Comparison of ENCODE assay signal across 16 cellular contexts in genomic region chr17:41232399-41233105, GRCh38. TPM values are rescaled to one million over a fixed set of nuclear protein-coding genes. Genes with fewer than 3 reads are reported as not detected.
DNase-seq lines count a peak whose midpoint lies in the region; ATAC-seq, FAIRE-seq and TF ChIP-seq lines count a peak whose summit lies in the region.
"Not testable (repeated sequence)": the region's sequence is repeated elsewhere in the genome, so short reads cannot be mapped to it uniquely, and the experiment has no call there.
"Had no signal": no experiment of that assay in that cellular context is flagged by ENCODE, and none has a peak within 500 bp of the region (broad histone marks: within the 10 kb centered on the region; RNA-seq: fewer than 3 reads in every experiment).

KRTAP9-3 (plus strand) TSS chr17:41232449; CDS start chr17:41232502, 53 bp downstream.

- not testable (repeated sequence) for TF ChIP-seq CTCF in MM.1S (IDR thresholded peaks at IDR 0.05; ENCODE audit: low read length); WTC11 (IDR thresholded peaks at IDR 0.05); glutamatergic neuron (IDR thresholded peaks at IDR 0.05; ENCODE audit: partially characterized antibody, unreplicated experiment)

- not testable (repeated sequence) for H3K4me1 Mint-ChIP-seq in CD4-positive, CD25-positive, alpha-beta regulatory T cell; WTC11; glutamatergic neuron (ENCODE audit: low read depth, unreplicated experiment)

- not testable (repeated sequence) for H3K4me1 ChIP-seq in CD4-positive, CD25-positive, alpha-beta regulatory T cell (ENCODE audit: control insufficient read depth, insufficient read depth, low read length, poor library complexity, severe bottlenecking); MM.1S (ENCODE audit: low read length)

- not testable (repeated sequence) for H4K20me1 ChIP-seq in MM.1S (ENCODE audit: insufficient read depth, low read length)

- POLR2A ChIA-PET in WTC11 (lab: Charles Lee) = not testable (repeated sequence)

- not testable (repeated sequence) for H3K9me2 ChIP-seq in MM.1S (replicated peaks; ENCODE audit: insufficient read depth, low read length)

- not testable (repeated sequence) for ATAC-seq in CD4-positive, CD25-positive, alpha-beta regulatory T cell (ENCODE audit: low read depth in 2 of 2); WTC11

- H3K4me3 ChIP-seq in CD4-positive, CD25-positive, alpha-beta regulatory T cell (ENCODE audit: low read depth, low read length); MM.1S (ENCODE audit: low read length): not testable (repeated sequence)

- peak within 1 kb of the TSS in 2 of 3 donors; percentile 7 to 8 for H3K27ac Mint-ChIP-seq in CD4-positive, CD25-positive, alpha-beta regulatory T cell
- H3K27ac Mint-ChIP-seq in WTC11 = not testable (repeated sequence)
- peak within 1 kb of the TSS; percentile 24 for H3K27ac Mint-ChIP-seq in glutamatergic neuron (ENCODE audit: unreplicated experiment)

- FAIRE-seq in urothelium cell line (lab: Jason Lieb, UNC) = peak; percentile 48

- not testable (repeated sequence) for DNase-seq in CD4-positive, CD25-positive, alpha-beta regulatory T cell; WTC11 (ENCODE audit: low spot score); glutamatergic neuron; urothelium cell line (ENCODE audit: low spot score)
- DNase-seq in DMS53 (lab: John Stamatoyannopoulos, UW) (peak; percentile 52), MM.1S (peak; percentile 41), NCI-H69 (lab: John Stamatoyannopoulos, UW) (peak; percentile 2)

- H3K4me3 Mint-ChIP-seq in CD4-positive, CD25-positive, alpha-beta regulatory T cell; WTC11; glutamatergic neuron (ENCODE audit: unreplicated experiment): not testable (repeated sequence)

- not testable (repeated sequence) for H3K9me3 Mint-ChIP-seq in CD4-positive, CD25-positive, alpha-beta regulatory T cell; WTC11; glutamatergic neuron (ENCODE audit: unreplicated experiment)

- not testable (repeated sequence) for H3K4me2 ChIP-seq in MM.1S (ENCODE audit: low read depth, low read length)

- not testable (repeated sequence) for H3K79me2 ChIP-seq in MM.1S (ENCODE audit: low read length)

- H3K27me3 ChIP-seq in CD4-positive, CD25-positive, alpha-beta regulatory T cell (ENCODE audit: control insufficient read depth, insufficient read depth, low read length) = peaks cover 12% of the 10 kb centered on the region
- not testable (repeated sequence) for H3K27me3 ChIP-seq in MM.1S (replicated peaks; ENCODE audit: insufficient read depth, low read length)

- not testable (repeated sequence) for H3K36me3 Mint-ChIP-seq in CD4-positive, CD25-positive, alpha-beta regulatory T cell; WTC11; glutamatergic neuron (ENCODE audit: unreplicated experiment)

- H3F3A ChIP-seq in MM.1S (ENCODE audit: insufficient read depth, low read length) = not testable (repeated sequence)

- H3K27me3 Mint-ChIP-seq in CD4-positive, CD25-positive, alpha-beta regulatory T cell = peaks cover 38% of the 10 kb centered on the region
- H3K27me3 Mint-ChIP-seq in WTC11 (ENCODE audit: low read depth); glutamatergic neuron (ENCODE audit: unreplicated experiment): not testable (repeated sequence)

- not testable (repeated sequence) for H3K9ac ChIP-seq in MM.1S (ENCODE audit: low read length)

- not testable (repeated sequence) for H3K36me3 ChIP-seq in CD4-positive, CD25-positive, alpha-beta regulatory T cell (ENCODE audit: control insufficient read depth, insufficient read depth, low read length); MM.1S (replicated peaks; ENCODE audit: insufficient read depth, low read length)

- not testable (repeated sequence) for H2AFZ ChIP-seq in MM.1S (ENCODE audit: low read length)

- not testable (repeated sequence) for H3K9me3 ChIP-seq in CD4-positive, CD25-positive, alpha-beta regulatory T cell (ENCODE audit: control insufficient read depth in 2 of 2, low read length in 2 of 2); MM.1S (replicated peaks; ENCODE audit: insufficient read depth, low read length)

- H3K27ac ChIP-seq in CD4-positive, CD25-positive, alpha-beta regulatory T cell (ENCODE audit: insufficient read depth, low read length, poor library complexity, severe bottlenecking); MM.1S (ENCODE audit: low read length): not testable (repeated sequence)

- CTCF ChIA-PET in WTC11 (lab: Charles Lee) = not testable (repeated sequence)

TF ChIP-seq in WTC11, 78 proteins besides CTCF, POLR2A, EP300 and RAD21:
- TF ChIP-seq ZNF423 (CRISPR knock-in tag; IDR thresholded peaks at IDR 0.05) = peak; percentile 74

RNA-seq across cellular contexts. Expression of gene KRTAP9-3, which starts in this region (rescaled TPM):
- total RNA-seq in CD4-positive, CD25-positive, alpha-beta regulatory T cell = not detected
- not detected for polyA plus RNA-seq in CD4-positive, CD25-positive, alpha-beta regulatory T cell
- total RNA-seq in WTC11 (2021) = not detected in 3 replicates
- total RNA-seq in glutamatergic neuron (ENCODE audit: unreplicated experiment) = not detected
- total RNA-seq: Calu3; CD4-positive, alpha-beta memory T cell; Daoy; GM23248; HFFc6; HT1080; IMR-90 had no signal
- polyA plus RNA-seq: A549; BJ; CD4-positive, alpha-beta memory T cell; GM23248; IMR-90 had no signal
